17 cellular contexts compared by ENCODE assay signal in the genomic region with DNA sequence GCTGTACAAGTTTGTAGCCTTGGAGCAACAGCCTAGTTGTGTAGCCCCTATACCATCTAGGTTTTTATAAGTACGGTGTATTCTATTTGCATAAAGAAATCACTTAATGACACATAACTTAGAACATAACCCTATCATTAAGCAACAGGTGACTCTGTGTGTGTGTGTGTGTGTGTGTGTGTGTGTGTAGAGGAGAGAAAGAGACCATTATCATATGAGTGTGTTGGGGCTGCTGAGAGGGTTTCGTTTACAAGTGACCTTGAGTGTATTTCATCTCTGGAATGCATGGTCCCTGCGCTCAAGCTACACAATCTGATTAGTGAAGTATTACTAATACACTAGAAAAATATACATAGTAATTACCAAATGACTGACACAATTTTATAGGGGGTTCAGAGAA.
"Had no signal": no experiment of that assay in that cellular context is flagged by ENCODE, and none has a peak within 500 bp of the region (broad histone marks: within the 10 kb centered on the region; RNA-seq: fewer than 3 reads in every experiment).

No MANE protein-coding gene starts in this region.

- ATAC-seq: activated CD4-positive, CD25-positive, alpha-beta regulatory T cell treated with anti-CD3 and anti-CD28 coated beads, Interleukin-2, amount 50 U/mL, for 24 hours; activated naive CD4-positive, alpha-beta T cell treated with anti-CD3 and anti-CD28 coated beads, Interleukin-2, amount 50 U/mL, for 72 hours; heart left ventricle; left colon; pancreas; right cardiac atrium; stimulated activated naive CD8-positive, alpha-beta T cell treated with anti-CD3 and anti-CD28 coated beads, Interleukin-15, Interleukin-2, amounts not matched to agents 100 U/mL and 50 U/mL, for 24 hours had no signal

- H3K27me3 ChIP-seq: breast epithelium, colonic mucosa, dorsolateral prefrontal cortex, esophagus muscularis mucosa, heart left ventricle, neutrophil, pancreas had no signal

- H3K4me1 ChIP-seq: breast epithelium, colonic mucosa, esophagus muscularis mucosa, pancreas had no signal

- H3K27ac ChIP-seq: breast epithelium, colonic mucosa, dorsolateral prefrontal cortex, esophagus muscularis mucosa, heart left ventricle, neutrophil, pancreas had no signal

- H3K36me3 ChIP-seq: breast epithelium, colonic mucosa, neutrophil, pancreas had no signal

- H3K4me3 ChIP-seq: breast epithelium, colonic mucosa, dorsolateral prefrontal cortex, esophagus muscularis mucosa, heart left ventricle, pancreas had no signal

- DNase-seq: activated CD4-positive, alpha-beta memory T cell treated with anti-CD3 and anti-CD28 coated beads, Interleukin-2, amount 10 ng/mL, durations not matched to agents 7 days and 5 days; activated CD4-positive, alpha-beta T cell treated with anti-CD3 and anti-CD28 coated beads, Interleukin-2, amount 10 ng/mL, durations not matched to agents 24 days and 14 days; activated T-cell treated with anti-CD3 and anti-CD28 coated beads, Interleukin-2, amount 50 U/mL, for 1 hour; colonic mucosa; dorsolateral prefrontal cortex; heart left ventricle; left colon; pancreas; right cardiac atrium; stimulated activated CD4-positive, alpha-beta T cell treated with anti-CD3 and anti-CD28 coated beads, Interleukin-12 subunit alpha, Interleukin-12 subunit beta, amount 100 ng/mL, for 4 hours; stimulated activated CD4-positive, alpha-beta T cell treated with anti-CD3 and anti-CD28 coated beads, Interleukin-4, amount 100 ng/mL, for 4 hours; stimulated activated naive CD8-positive, alpha-beta T cell treated with anti-CD3 and anti-CD28 coated beads, Interleukin-15, Interleukin-2, amounts not matched to agents 100 U/mL and 50 U/mL, for 24 hours had no signal

- H3K9me3 ChIP-seq: breast epithelium, colonic mucosa, esophagus muscularis mucosa, heart left ventricle, neutrophil, pancreas had no signal
